ENCODE assay signal across 1 cellular context in the genomic region with DNA sequence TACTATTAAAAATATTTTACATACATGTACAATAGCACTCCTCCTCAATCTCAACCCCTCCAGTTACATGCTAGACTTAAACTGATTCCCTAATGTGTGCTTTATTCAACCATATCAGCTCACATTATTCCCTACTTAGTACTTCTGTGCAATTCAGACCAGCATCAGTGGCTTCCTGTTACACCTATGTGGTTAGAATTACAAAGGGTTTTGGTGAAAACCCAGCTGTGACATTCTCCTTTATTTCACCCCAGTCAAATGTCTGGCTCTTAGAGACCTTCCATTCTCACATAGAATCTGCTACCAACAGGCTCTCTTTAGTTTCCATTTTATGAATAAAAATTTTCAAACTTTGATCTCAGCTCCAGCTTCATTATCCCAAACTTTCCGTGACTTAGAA.
TF ChIP-seq lines count a peak whose summit lies in the region.

No MANE protein-coding gene starts in this region.

TF ChIP-seq in GM23338, 12 proteins besides CTCF, POLR2A, EP300 and RAD21 (continued from another document):
- TF ChIP-seq ZNF462 (CRISPR knock-in tag; IDR thresholded peaks at IDR 0.05): no peak
- TF ChIP-seq EZH2 (IDR thresholded peaks at IDR 0.05; ENCODE audit: low read depth, unreplicated experiment): no peak
- TF ChIP-seq STAT1 (IDR thresholded peaks at IDR 0.05; ENCODE audit: unreplicated experiment): no peak
- no peak for TF ChIP-seq ETS1 (IDR thresholded peaks at IDR 0.05)
